ENCODE assay signal across 24 cellular contexts in genomic region chr3:123457841-123458240, GRCh38. TPM values are rescaled to one million over a fixed set of nuclear protein-coding genes. Genes with fewer than 3 reads are reported as not detected.
"Had no signal": no experiment of that assay in that cellular context is flagged by ENCODE, and none has a peak within 500 bp of the region (broad histone marks: within the 10 kb centered on the region; RNA-seq: fewer than 3 reads in every experiment).

No MANE protein-coding gene starts in this region.

- H3K9me3 Mint-ChIP-seq: activated B cell treated with CpG ODN at 0.5 μM for 24 hours; activated CD4-positive, alpha-beta T cell treated with anti-CD3 and anti-CD28 coated beads, Interleukin-2, amount 10 ng/mL, durations not matched to agents 24 days and 14 days; activated naive CD4-positive, alpha-beta T cell treated with anti-CD3 and anti-CD28 coated beads, Interleukin-2, amount 50 U/mL, for 24 hours; activated T-cell treated with anti-CD3 and anti-CD28 coated beads, Interleukin-2, amount 50 U/mL, for 24 hours; activated T-helper 1 cell treated with anti-CD3 and anti-CD28 coated beads, Interleukin-12 subunit alpha, Interleukin-12 subunit beta, Interleukin-2, Interleukin-4 antibody, amounts not matched to agents 30 ng/mL and 10 ng/mL and 1 ng/mL, durations not matched to agents 14 hours and 24 hours and 36 hours; brain had no signal

- DNase-seq: activated B cell treated with CpG ODN at 0.5 μM for 24 hours; activated CD4-positive, alpha-beta T cell treated with anti-CD3 and anti-CD28 coated beads for 1 hour; activated CD4-positive, alpha-beta T cell treated with anti-CD3 and anti-CD28 coated beads, Interleukin-2, amount 10 ng/mL, durations not matched to agents 24 days and 14 days; activated CD4-positive, alpha-beta T cell treated with anti-CD3 and anti-CD28 coated beads, Interleukin-2, amount 50 U/mL, for 48 hours; activated CD8-positive, alpha-beta memory T cell treated with anti-CD3 and anti-CD28 coated beads, Interleukin-2, amount 10 ng/mL, durations not matched to agents 7 days and 5 days; activated effector memory CD4-positive, alpha-beta T cell treated with Interleukin-2 at 50 U/mL for 16 hours; activated naive CD4-positive, alpha-beta T cell; activated T-cell treated with anti-CD3 and anti-CD28 coated beads, Interleukin-2, amount 50 U/mL, for 24 hours; amygdala; NCI-H1092; NCI-H1417 treated with DMSO at 0.1 percent for 48 hours; NCI-H1694; NCI-H2029; NCI-H510A treated with DMSO at 0.1 percent for 48 hours; NCI-H69; Peyer's patch; SHP77 treated with DMSO at 0.1 percent for 48 hours; T-helper 17 cell; T-helper 9 cell had no signal

- H3K27ac ChIP-seq: KMS-11, Peyer's patch had no signal

- H3K4me3 Mint-ChIP-seq: activated B cell treated with CpG ODN at 0.5 μM for 24 hours; activated CD4-positive, alpha-beta T cell treated with anti-CD3 and anti-CD28 coated beads, Interleukin-2, amount 10 ng/mL, durations not matched to agents 24 days and 14 days; activated CD8-positive, alpha-beta memory T cell treated with anti-CD3 and anti-CD28 coated beads, Interleukin-2, amount 10 ng/mL, durations not matched to agents 7 days and 5 days; activated naive CD4-positive, alpha-beta T cell treated with anti-CD3 and anti-CD28 coated beads, Interleukin-2, amount 50 U/mL, for 24 hours; activated T-cell treated with anti-CD3 and anti-CD28 coated beads, Interleukin-2, amount 50 U/mL, for 24 hours; activated T-helper 1 cell treated with anti-CD3 and anti-CD28 coated beads, Interleukin-12 subunit alpha, Interleukin-12 subunit beta, Interleukin-2, Interleukin-4 antibody, amounts not matched to agents 30 ng/mL and 10 ng/mL and 1 ng/mL, durations not matched to agents 14 hours and 24 hours and 36 hours; brain; T-helper 17 cell had no signal

- H3K27ac Mint-ChIP-seq: activated B cell treated with CpG ODN at 0.5 μM for 24 hours; activated CD4-positive, alpha-beta T cell treated with anti-CD3 and anti-CD28 coated beads, Interleukin-2, amount 10 ng/mL, durations not matched to agents 24 days and 14 days; activated CD8-positive, alpha-beta memory T cell treated with anti-CD3 and anti-CD28 coated beads, Interleukin-2, amount 10 ng/mL, durations not matched to agents 7 days and 5 days; activated naive CD4-positive, alpha-beta T cell treated with anti-CD3 and anti-CD28 coated beads, Interleukin-2, amount 50 U/mL, for 24 hours; activated T-cell treated with anti-CD3 and anti-CD28 coated beads, Interleukin-2, amount 50 U/mL, for 24 hours; activated T-helper 1 cell treated with anti-CD3 and anti-CD28 coated beads, Interleukin-12 subunit alpha, Interleukin-12 subunit beta, Interleukin-2, Interleukin-4 antibody, amounts not matched to agents 30 ng/mL and 10 ng/mL and 1 ng/mL, durations not matched to agents 14 hours and 24 hours and 36 hours; T-helper 17 cell had no signal

- H3K4me1 Mint-ChIP-seq: activated B cell treated with CpG ODN at 0.5 μM for 24 hours; activated CD4-positive, alpha-beta T cell treated with anti-CD3 and anti-CD28 coated beads, Interleukin-2, amount 10 ng/mL, durations not matched to agents 24 days and 14 days; activated CD8-positive, alpha-beta memory T cell treated with anti-CD3 and anti-CD28 coated beads, Interleukin-2, amount 10 ng/mL, durations not matched to agents 7 days and 5 days; activated naive CD4-positive, alpha-beta T cell treated with anti-CD3 and anti-CD28 coated beads, Interleukin-2, amount 50 U/mL, for 24 hours had no signal

- H3K36me3 Mint-ChIP-seq: activated CD8-positive, alpha-beta memory T cell treated with anti-CD3 and anti-CD28 coated beads, Interleukin-2, amount 10 ng/mL, durations not matched to agents 7 days and 5 days; activated naive CD4-positive, alpha-beta T cell treated with anti-CD3 and anti-CD28 coated beads, Interleukin-2, amount 50 U/mL, for 24 hours; brain had no signal

- ATAC-seq: activated CD8-positive, alpha-beta memory T cell treated with anti-CD3 and anti-CD28 coated beads, Interleukin-2, amount 10 ng/mL, durations not matched to agents 7 days and 5 days; T-helper 17 cell had no signal

RNA-seq across cellular contexts. Expression of gene ADCY5, which starts 9.0 kb away (rescaled TPM):
- total RNA-seq: activated B cell treated with CpG ODN at 0.5 μM for 24 hours; activated CD4-positive, alpha-beta T cell treated with anti-CD3 and anti-CD28 coated beads, Interleukin-2, amount 10 ng/mL, durations not matched to agents 24 days and 14 days; activated CD8-positive, alpha-beta memory T cell treated with anti-CD3 and anti-CD28 coated beads, Interleukin-2, amount 10 ng/mL, durations not matched to agents 7 days and 5 days; activated T-helper 1 cell treated with anti-CD3 and anti-CD28 coated beads, Interleukin-12 subunit alpha, Interleukin-12 subunit beta, Interleukin-2, Interleukin-4 antibody, amounts not matched to agents 30 ng/mL and 10 ng/mL and 1 ng/mL, durations not matched to agents 14 hours and 24 hours and 36 hours; MCF 10A; T-helper 17 cell had no signal
